Comparison of ENCODE assay signal across 2 cellular contexts in genomic region chr17:149231-149630, GRCh38.
TF ChIP-seq lines count a peak whose summit lies in the region.

No MANE protein-coding gene starts in this region.

TF ChIP-seq in GM23338, 12 proteins besides CTCF, POLR2A, EP300 and RAD21 (continued from another document):
- no peak for TF ChIP-seq ZNF462 (CRISPR knock-in tag; IDR thresholded peaks at IDR 0.05)

TF ChIP-seq in HCT116, 20 proteins besides CTCF, POLR2A, EP300 and RAD21 (continued from another document):
- no peak for TF ChIP-seq ZBTB33 (IDR thresholded peaks at IDR 0.05; ENCODE audit: extremely low read depth, insufficient replicate concordance, low read length)
- no peak for TF ChIP-seq CBX3 (IDR thresholded peaks at IDR 0.05; ENCODE audit: low read depth)
- no peak for TF ChIP-seq YY1 (IDR thresholded peaks at IDR 0.05; ENCODE audit: extremely low read depth, insufficient replicate concordance, low read depth, low read length)
TF ChIP-seq in HCT116: peak in this region for 0.
